ENCODE assay signal across 9 cellular contexts in the genomic region with DNA sequence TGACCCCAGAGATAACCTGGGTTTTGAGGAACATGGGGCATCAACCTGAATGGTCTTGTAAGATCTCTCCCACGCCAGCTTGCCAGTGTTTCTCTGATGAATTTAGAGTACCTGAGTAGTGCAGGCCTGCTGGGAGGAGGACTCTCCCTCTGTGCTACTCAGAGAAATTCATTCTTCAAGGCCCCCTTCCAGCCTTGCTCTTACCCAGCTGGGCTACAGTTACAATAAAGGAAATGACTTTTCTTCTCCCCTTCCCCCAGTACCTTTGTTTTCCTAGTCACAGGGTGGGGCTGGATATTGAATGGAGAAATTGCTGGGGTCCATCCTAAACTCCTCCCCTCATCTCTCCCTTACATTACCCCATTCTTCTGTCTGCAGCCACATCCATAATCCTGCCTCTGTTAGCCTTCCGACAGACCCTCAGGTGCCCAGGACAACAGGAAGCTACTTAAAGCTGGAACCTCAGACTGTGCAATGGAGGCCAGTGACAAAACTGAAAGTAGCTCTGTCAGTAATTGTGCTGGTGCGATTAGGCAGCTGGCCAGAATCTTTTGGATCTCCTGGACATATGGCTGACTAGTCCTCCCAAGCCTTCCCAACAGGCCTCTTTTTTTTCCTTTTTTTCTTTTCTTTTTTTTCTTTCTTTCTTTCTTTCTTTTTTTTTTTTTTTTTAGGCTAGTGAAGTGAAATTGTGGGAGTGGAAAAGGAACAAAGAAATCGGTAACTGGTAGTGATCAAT. TPM values are rescaled to one million over a fixed set of nuclear protein-coding genes. Genes with fewer than 3 reads are reported as not detected.
DNase-seq lines count a peak whose midpoint lies in the region; ATAC-seq, FAIRE-seq and TF ChIP-seq lines count a peak whose summit lies in the region.
"Had no signal": no experiment of that assay in that cellular context is flagged by ENCODE, and none has a peak within 500 bp of the region (broad histone marks: within the 10 kb centered on the region; RNA-seq: fewer than 3 reads in every experiment).

No MANE protein-coding gene starts in this region.

- ATAC-seq in SK-N-SH treated with all-trans-retinoic acid at 6 μM for 48 hours (peak; percentile 76), GM21367 (IDR thresholded peaks at IDR 0.05; ENCODE audit: unreplicated experiment) (no peak), GM19397 (IDR thresholded peaks at IDR 0.05; ENCODE audit: unreplicated experiment) (no peak)

- H3K36me3 ChIP-seq in GM23248 (ENCODE audit: low read depth) (no peaks in the 10 kb centered on the region; the same call in 1 of the 2 replicates), prostate gland (no peaks in the 10 kb centered on the region)

- H3K4me3 ChIP-seq in GM23248 (no peak overlapping the region), prostate gland (no peak overlapping the region)

- H3K4me2 ChIP-seq in GM23248 (ENCODE audit: unreplicated experiment) = no peak overlapping the region

- DNase-seq in GM23248 (peak; percentile 51), fibroblast of peridontal ligament (ENCODE audit: extremely low read depth) (peak; percentile 75), prostate gland (ENCODE audit: low spot score) (peak; percentile 72), HTR-8/SVneo (ENCODE audit: insufficient read length, low spot score) (no peak)
- DNase-seq in activated CD4-positive, CD25-positive, alpha-beta regulatory T cell treated with anti-CD3 and anti-CD28 coated beads, Interleukin-2, amount 50 U/mL, for 72 hours = no peak

- WGBS in GM23248 (ENCODE audit: low coverage in 1 of 2, low lambda C conversion rate in 2 of 2, missing lambda C conversion rate in 2 of 2), 2 experiments = 89 to 91% methylated on average over 4 of the region's 4 CpGs
- 66% methylated on average over 4 of the region's 4 CpGs for WGBS in prostate gland

- H3K9ac ChIP-seq in GM23248 = peak overlapping the region; percentile 24; the same call in 1 of the 2 replicates

- H3F3A ChIP-seq in GM23248 (ENCODE audit: insufficient read depth) = no peaks in the 10 kb centered on the region

- intact Hi-C loops in prostate gland (cut with DNase I) = loop anchor here (2.0 to 10.0 kb wide), 2 partner anchors 123 to 285 kb away; partner anchors contain the start of gene SELENOM

- H3K79me2 ChIP-seq in GM23248 (ENCODE audit: insufficient read depth) = no peaks in the 10 kb centered on the region; the same call in 1 of the 2 replicates

- TF ChIP-seq POLR2A in prostate gland (IDR thresholded peaks at IDR 0.05) = no peak

- no peak overlapping the region for H2AFZ ChIP-seq in GM23248

- H3K9me2 ChIP-seq in GM23248 (ENCODE audit: insufficient read depth) = no peaks in the 10 kb centered on the region

- no peak overlapping the region for H3K27ac ChIP-seq in GM23248
- H3K27ac ChIP-seq in prostate gland = peak overlapping the region; percentile 63 to 67
- H3K27ac ChIP-seq: epithelial cell of prostate had no signal

- no peaks in the 10 kb centered on the region for H4K20me1 ChIP-seq in GM23248 (ENCODE audit: insufficient read depth)

- no peak for FAIRE-seq in HTR-8/SVneo (lab: Jason Lieb, UNC)

- no peak for TF ChIP-seq CTCF in prostate gland (IDR thresholded peaks at IDR 0.05)

- H3K27me3 ChIP-seq in GM23248 (replicated peaks; ENCODE audit: insufficient read depth) (no peaks in the 10 kb centered on the region), prostate gland (replicated peaks; ENCODE audit: insufficient read depth) (no peaks in the 10 kb centered on the region)

- in situ Hi-C loops in GM23248 (cut with MboI) = no loop called here

- no peaks in the 10 kb centered on the region for H3K9me3 ChIP-seq in GM23248 (ENCODE audit: low read depth)
- no peaks in the 10 kb centered on the region for H3K9me3 ChIP-seq in prostate gland

- 0 out of 2 replicates have a peak, but pooled peaks cover 7% of the 10 kb centered on the region for H3K4me1 ChIP-seq in GM23248 (ENCODE audit: insufficient read depth)
- H3K4me1 ChIP-seq in prostate gland (replicated peaks) = peaks cover 6% of the 10 kb centered on the region

TF ChIP-seq in SK-N-SH treated with all-trans-retinoic acid at 6 μM for 48 hours, 23 proteins besides CTCF, POLR2A, EP300 and RAD21:
- TF ChIP-seq PATZ1 (CRISPR knock-in tag; IDR thresholded peaks at IDR 0.05; ENCODE audit: borderline replicate concordance) (no peak), ISL1 (CRISPR knock-in tag; IDR thresholded peaks at IDR 0.05) (no peak), TOX (CRISPR knock-in tag; IDR thresholded peaks at IDR 0.05; ENCODE audit: borderline replicate concordance) (no peak), TCF4 (CRISPR knock-in tag; IDR thresholded peaks at IDR 0.05; ENCODE audit: borderline replicate concordance) (no peak), RARB (CRISPR knock-in tag; IDR thresholded peaks at IDR 0.05) (no peak), ARNTL (CRISPR knock-in tag; IDR thresholded peaks at IDR 0.05; ENCODE audit: borderline replicate concordance, low read depth) (no peak), ZC3H10 (CRISPR knock-in tag; IDR thresholded peaks at IDR 0.05) (no peak), ZFP3 (CRISPR knock-in tag; IDR thresholded peaks at IDR 0.05) (no peak), ZNF565 (CRISPR knock-in tag; conservative IDR thresholded peaks at IDR 0.05; ENCODE audit: low read depth) (no peak), ZNF8 (CRISPR knock-in tag; IDR thresholded peaks at IDR 0.05) (no peak), CSRNP3 (CRISPR knock-in tag; IDR thresholded peaks at IDR 0.05) (no peak), CSDC2 (CRISPR knock-in tag; IDR thresholded peaks at IDR 0.05) (no peak)
TF ChIP-seq in SK-N-SH treated with all-trans-retinoic acid at 6 μM for 48 hours: peak in this region for 0.

RNA-seq across cellular contexts. Expression of gene LIMK2, which starts 17.5 kb away (rescaled TPM):
- 19.3 and 19.5 TPM in 2 replicates for total RNA-seq in GM23248 (2014; rRNA removed; shearing (Covaris generic))
- 10.7 and 11.1 TPM in 2 replicates for polyA plus RNA-seq in GM23248 (2016; fragmentation: Nextera tagmentation; extraction: Ambion mirVana)
- 100 to 1,000 TPM in 1 of 2 donors, 10 to 100 TPM in 1; 92.1 to 128 TPM for total RNA-seq in prostate gland

Comparison
In these comparisons a context has a peak if more than half of its experiments do, and no peak if none do; other contexts are left out.
1. DNase-seq: peak in GM23248 (single experiment), fibroblast of peridontal ligament (single experiment) and prostate gland (single experiment); none in HTR-8/SVneo (single experiment) and activated CD4-positive, CD25-positive, alpha-beta regulatory T cell treated with anti-CD3 and anti-CD28 coated beads, Interleukin-2, amount 50 U/mL, for 72 hours (single experiment).